In the genomic region with DNA sequence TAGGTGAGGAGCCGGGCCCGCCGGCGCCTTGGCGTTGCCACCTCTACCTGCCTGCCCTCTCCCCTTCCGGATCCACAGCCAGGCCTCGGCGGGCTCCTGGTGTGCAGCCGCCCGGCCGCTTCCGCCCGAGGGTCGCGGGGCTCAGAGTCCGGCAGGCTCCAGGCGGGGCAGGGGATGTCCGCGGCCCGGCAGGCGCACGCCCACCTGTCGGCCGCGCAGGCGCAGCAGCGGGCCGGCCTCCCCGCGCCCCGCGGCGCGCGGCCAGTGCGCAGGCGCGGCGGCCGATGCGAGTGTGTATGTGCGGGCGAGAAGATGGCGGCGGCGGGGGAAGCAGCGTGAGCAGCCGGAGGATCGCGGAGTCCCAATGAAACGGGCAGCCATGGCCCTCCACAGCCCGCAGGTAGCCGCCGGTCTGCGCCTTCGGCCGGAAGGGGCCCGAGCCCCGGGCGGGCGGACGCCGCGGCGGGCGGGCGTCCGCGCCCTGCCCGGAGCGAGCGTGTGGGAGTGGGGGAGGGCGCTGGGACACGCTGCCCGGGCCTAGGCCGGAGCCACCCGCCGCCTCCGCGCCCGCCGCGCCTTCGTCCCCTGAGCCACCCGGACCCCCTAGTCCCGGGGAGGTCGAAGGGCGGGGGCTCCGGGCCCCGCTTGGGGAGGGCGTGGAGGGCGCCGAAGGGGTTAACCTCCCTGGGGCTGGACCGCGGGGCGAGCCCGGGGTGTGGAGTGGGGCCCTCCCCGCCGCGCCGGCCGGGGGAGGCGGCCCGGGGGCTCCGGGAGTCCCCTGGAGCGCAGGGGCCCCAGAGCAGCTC, we compare ENCODE assay signal across 8 cellular contexts. TPM values are rescaled to one million over a fixed set of nuclear protein-coding genes. Genes with fewer than 3 reads are reported as not detected.
A peak's percentile ranks its signal among the peaks of the same experiment; 100 is the strongest.
DNase-seq lines count a peak whose midpoint lies in the region; ATAC-seq, FAIRE-seq and TF ChIP-seq lines count a peak whose summit lies in the region.

Gene USP10, plus strand, starts transcription at position 289 of the 806 bp plus-strand sequence. Its CDS starts 91 bp downstream, at position 380.

- no peaks in the 10 kb centered on the region; a peak in 1 of 5 replicates for H3K27me3 ChIP-seq in HepG2 (ENCODE audit: control insufficient read depth in 1 of 2, insufficient read depth in 2 of 2, low read length in 2 of 2)

- TF ChIP-seq CTCF in AG09319 (IDR thresholded peaks at IDR 0.05; ENCODE audit: low read depth, low read length) (no peak), HepG2 (CRISPR knock-in tag; IDR thresholded peaks at IDR 0.05) (peak; percentile 10; the same call in 1 of the 2 replicates)

- 0% methylated on average over 2 of the region's 106 CpGs for WGBS in HepG2 (ENCODE audit: low lambda C conversion rate)

- no peak for FAIRE-seq in HepG2 (lab: Jason Lieb, UNC)

- H3K4me2 ChIP-seq in HepG2 (ENCODE audit: low read depth, low read length), result peak within 1 kb of the TSS; percentile 94

- peak; percentile 88 to 93 for TF ChIP-seq POLR2A in HepG2 (IDR thresholded peaks at IDR 0.05; ENCODE audit: insufficient read depth in 1 of 2, low read depth in 2 of 2, low read length in 2 of 2)

- CTCF ChIA-PET in activated CD4-positive, alpha-beta T cell treated with anti-CD3 and anti-CD28 coated beads, Interleukin-2, amount 10 ng/mL, durations not matched to agents 7 days and 5 days (lab: Charles Lee), result interaction anchor here (1.0 to 1.8 kb wide), 9 partner anchors 10 to 513 kb away, joined by 3 to 5 read pairs (median 4); partner anchors contain the start of gene TAF1C
- CTCF ChIA-PET in HepG2 (lab: Yijun Ruan, JAX; ENCODE audit: low intra/inter-chr PET ratio, low total read pairs), result no interaction called here

- peak; percentile 50; the same call in 1 of the 2 replicates for TF ChIP-seq RAD21 in HepG2 (CRISPR knock-in tag; IDR thresholded peaks at IDR 0.05)

- peak within 1 kb of the TSS; percentile 70 to 92 (median 88) for H3K4me3 ChIP-seq in HepG2 (replicated peaks in 1 of 3; ENCODE audit: insufficient read depth in 1 of 3, low read depth in 2 of 3, low read length in 3 of 3)

- H3K36me3 Mint-ChIP-seq in activated CD4-positive, alpha-beta T cell treated with anti-CD3 and anti-CD28 coated beads, Interleukin-2, amount 10 ng/mL, durations not matched to agents 7 days and 5 days (ENCODE audit: low read depth), result peaks cover 1% of the 10 kb centered on the region

- H2AFZ ChIP-seq in HepG2 (ENCODE audit: low read length), result peak within 1 kb of the TSS; percentile 49

- peak; percentile 36 for DNase-seq in AG09319 (ENCODE audit: extremely low read depth, low read depth)
- DNase-seq in NCI-H510A treated with DMSO at 0.1 percent for 48 hours (lab: John Stamatoyannopoulos, UW), result peak; percentile 85
- peak; percentile 83 for DNase-seq in activated CD4-positive, alpha-beta T cell treated with anti-CD3 and anti-CD28 coated beads, Interleukin-2, amount 10 ng/mL, durations not matched to agents 7 days and 5 days
- peak; percentile 86 for DNase-seq in dermis blood vessel endothelial cell
- peak; percentile 89 for DNase-seq in HepG2 (ENCODE audit: low spot score)
- DNase-seq in stimulated activated CD4-positive, alpha-beta T cell treated with anti-CD3 and anti-CD28 coated beads, Interleukin-2, amount 100 ng/mL, for 48 hours, result peak; percentile 73 to 83

- peak within 1 kb of the TSS; percentile 95 for H3K27ac Mint-ChIP-seq in activated CD4-positive, alpha-beta T cell treated with anti-CD3 and anti-CD28 coated beads, Interleukin-2, amount 10 ng/mL, durations not matched to agents 7 days and 5 days

- intact Hi-C loops in HepG2 (cut with micrococcal nuclease; ENCODE audit: unreplicated experiment), result loop anchor here (2.0 kb wide), 1 partner anchor 27 kb away; no protein-coding TSS in a partner anchor

- BruUV-seq in HepG2 (replicated peaks; lab: Mats Ljungman, UMichigan), result no TSS peak

- H3K36me3 ChIP-seq in HepG2 (replicated peaks in 1 of 2; ENCODE audit: control insufficient read depth in 1 of 2, insufficient read depth in 2 of 2, low read length in 2 of 2), result peaks cover 0 to 4% of the 10 kb centered on the region in 2 experiments; a peak in 2 of 5 replicates

- H3K9me3 Mint-ChIP-seq in activated CD4-positive, alpha-beta T cell treated with anti-CD3 and anti-CD28 coated beads, Interleukin-2, amount 10 ng/mL, durations not matched to agents 7 days and 5 days, result no peaks in the 10 kb centered on the region

- peak within 1 kb of the TSS; percentile 93 for H3K27ac ChIP-seq in HepG2 (ENCODE audit: extremely low read length, insufficient read depth, low read length)

- H3K9ac ChIP-seq in HepG2 (ENCODE audit: insufficient read depth, low read depth, low read length), result peak within 1 kb of the TSS; percentile 96

- H3K4me3 Mint-ChIP-seq in activated CD4-positive, alpha-beta T cell treated with anti-CD3 and anti-CD28 coated beads, Interleukin-2, amount 10 ng/mL, durations not matched to agents 7 days and 5 days, result peak within 1 kb of the TSS; percentile 93

- peak in 1 of 2 experiments; percentile 44; a peak in 1 of 4 replicates for TF ChIP-seq EP300 in HepG2 (IDR thresholded peaks at IDR 0.05; ENCODE audit: low read depth in 2 of 2, low read length in 2 of 2)
- TF ChIP-seq EP300 in HepG2 (CRISPR knock-in tag; IDR thresholded peaks at IDR 0.05; ENCODE audit: borderline replicate concordance), result no peak

- POLR2A ChIA-PET in activated CD4-positive, alpha-beta T cell treated with anti-CD3 and anti-CD28 coated beads, Interleukin-2, amount 10 ng/mL, durations not matched to agents 7 days and 5 days (lab: Charles Lee), result no interaction called here
- POLR2A ChIA-PET in HepG2 (lab: Yijun Ruan, JAX), result interaction anchor here (0.7 to 2.0 kb wide), 7 partner anchors 8 to 28 kb away, joined by 3 to 10 read pairs (median 4); no protein-coding TSS in a partner anchor

- in situ Hi-C loops in HepG2 (cut with HindIII; ENCODE audit: extremely low pct_ligation_motif_present, low pct_unique_long_range_greater_than_20kb), result no loop called here

- H3K4me1 ChIP-seq in HepG2 (ENCODE audit: insufficient read depth, low read length), result peaks cover 49% of the 10 kb centered on the region

- ATAC-seq in GM18909 (IDR thresholded peaks at IDR 0.05; ENCODE audit: poor library complexity, unreplicated experiment) (peak; percentile 71), HG03159 (IDR thresholded peaks at IDR 0.05; ENCODE audit: unreplicated experiment) (peak; percentile 73), HepG2 (peak; percentile 98)

- no peaks in the 10 kb centered on the region for H3K27me3 Mint-ChIP-seq in activated CD4-positive, alpha-beta T cell treated with anti-CD3 and anti-CD28 coated beads, Interleukin-2, amount 10 ng/mL, durations not matched to agents 7 days and 5 days

- H3K79me2 ChIP-seq in HepG2 (ENCODE audit: insufficient read depth, low read length), result peaks cover 53% of the 10 kb centered on the region

- no peaks in the 10 kb centered on the region for H3K9me3 ChIP-seq in HepG2 (ENCODE audit: low read length)

- H3K4me1 Mint-ChIP-seq in activated CD4-positive, alpha-beta T cell treated with anti-CD3 and anti-CD28 coated beads, Interleukin-2, amount 10 ng/mL, durations not matched to agents 7 days and 5 days, result peaks cover 41% of the 10 kb centered on the region

- H4K20me1 ChIP-seq in HepG2 (ENCODE audit: insufficient read depth, low read length), result peaks cover 43% of the 10 kb centered on the region

TF ChIP-seq in HepG2, 621 proteins besides CTCF, POLR2A, EP300 and RAD21 (continues in another document):
- TF ChIP-seq HCFC1 (IDR thresholded peaks at IDR 0.05; ENCODE audit: low read depth, low read length) (no peak; the same call in 1 of the 2 replicates), ZNF24 (IDR thresholded peaks at IDR 0.05) (no peak), TMF1 (CRISPR knock-in tag; IDR thresholded peaks at IDR 0.05; ENCODE audit: low read depth) (peak; percentile 77), BORCS8-MEF2B (CRISPR knock-in tag; IDR thresholded peaks at IDR 0.05) (0 out of 2 replicates have a peak, but pooled peaks have one; percentile 32), HNRNPL (IDR thresholded peaks at IDR 0.05; ENCODE audit: low read depth, low read length) (peak; percentile 70; the same call in 1 of the 2 replicates), KLF9 (CRISPR knock-in tag; IDR thresholded peaks at IDR 0.05; ENCODE audit: low read depth) (no peak; the same call in 1 of the 2 replicates), ZNF441 (CRISPR knock-in tag; IDR thresholded peaks at IDR 0.05; ENCODE audit: borderline replicate concordance) (no peak; the same call in 1 of the 2 replicates)

RNA-seq across cellular contexts. Expression of gene USP10, which starts in this region (rescaled TPM):
- total RNA-seq in activated CD4-positive, alpha-beta T cell treated with anti-CD3 and anti-CD28 coated beads, Interleukin-2, amount 10 ng/mL, durations not matched to agents 7 days and 5 days, result 10 to 100 TPM; 86.5 to 99.0 TPM
- total RNA-seq in dermis blood vessel endothelial cell (32.7 and 70.7 TPM in 2 replicates), HepG2 (2016; rRNA removed; fragmentation: Illumina TruSeq; extraction: Trizol) (79.1 and 97.6 TPM in 2 replicates)
- total RNA-seq in HepG2 (2016; cell fraction: cytosol; rRNA removed; fragmentation: Illumina TruSeq; extraction: Trizol; ENCODE audit: low read depth), result 57.5 and 62.5 TPM in 2 replicates
- 76.4 and 87.1 TPM in 2 replicates for total RNA-seq in HepG2 (2016; cell fraction: insoluble cytoplasmic fraction; rRNA removed; fragmentation: Illumina TruSeq; extraction: Trizol)
- 73.6 and 81.2 TPM in 2 replicates for total RNA-seq in HepG2 (2016; cell fraction: membrane; rRNA removed; fragmentation: Illumina TruSeq; extraction: Trizol)
- 78.0 and 88.2 TPM in 2 replicates for total RNA-seq in HepG2 (2016; cell fraction: nucleus; rRNA removed; fragmentation: Illumina TruSeq; extraction: Trizol)
- polyA plus RNA-seq in HepG2 (2011; rRNA removed), result 114 and 122 TPM in 2 replicates
- polyA plus RNA-seq in HepG2 (2011; cell fraction: cytosol; rRNA removed), result 68.7 and 92.2 TPM in 2 replicates
- polyA plus RNA-seq in HepG2 (2011; cell fraction: nucleus; rRNA removed), result 127 and 143 TPM in 2 replicates
- 65.1 and 93.3 TPM in 2 replicates for polyA plus RNA-seq in HepG2 (2012)
- 17.7 and 17.8 TPM in 2 replicates for polyA plus RNA-seq in HepG2 (2016; cell fraction: cytosol; fragmentation: Illumina TruSeq; extraction: Trizol; ENCODE audit: low read depth)
- 102 and 128 TPM in 2 replicates for polyA plus RNA-seq in HepG2 (2016; cell fraction: insoluble cytoplasmic fraction; fragmentation: Illumina TruSeq; extraction: Trizol; ENCODE audit: low read depth)
- 41.4 and 44.1 TPM in 2 replicates for polyA plus RNA-seq in HepG2 (2016; cell fraction: membrane; fragmentation: Illumina TruSeq; extraction: Trizol; ENCODE audit: low read depth)
- 118 and 120 TPM in 2 replicates for polyA plus RNA-seq in HepG2 (2016; cell fraction: nucleus; fragmentation: Illumina TruSeq; extraction: Trizol; ENCODE audit: insufficient read depth, low read depth)
- polyA minus RNA-seq in HepG2 (2011; rRNA and poly(A)+ RNA removed; ENCODE audit: low replicate concordance), result 349 and 427 TPM in 2 replicates
- polyA minus RNA-seq in HepG2 (2011; cell fraction: cytosol; rRNA and poly(A)+ RNA removed), result 64.3 and 66.8 TPM in 2 replicates
- 118 TPM in 2 replicates for polyA minus RNA-seq in HepG2 (2011; cell fraction: nucleus; rRNA and poly(A)+ RNA removed)

Comparison
In these comparisons a context has a peak if more than half of its experiments do, and no peak if none do; other contexts are left out.
1. Peak in every context shown above with its lines: DNase-seq, ATAC-seq, H3K4me3 ChIP-seq and H3K27ac ChIP-seq.
2. DNase-seq: peak in every context shown above with its lines; median percentile 89 in HepG2; 86 in dermis blood vessel endothelial cell; 85 in NCI-H510A treated with DMSO at 0.1 percent for 48 hours; 83 in activated CD4-positive, alpha-beta T cell treated with anti-CD3 and anti-CD28 coated beads, Interleukin-2, amount 10 ng/mL, durations not matched to agents 7 days and 5 days; 78 in stimulated activated CD4-positive, alpha-beta T cell treated with anti-CD3 and anti-CD28 coated beads, Interleukin-2, amount 100 ng/mL, for 48 hours; 36 in AG09319.